1 cellular context compared by ENCODE assay signal in the genomic region with DNA sequence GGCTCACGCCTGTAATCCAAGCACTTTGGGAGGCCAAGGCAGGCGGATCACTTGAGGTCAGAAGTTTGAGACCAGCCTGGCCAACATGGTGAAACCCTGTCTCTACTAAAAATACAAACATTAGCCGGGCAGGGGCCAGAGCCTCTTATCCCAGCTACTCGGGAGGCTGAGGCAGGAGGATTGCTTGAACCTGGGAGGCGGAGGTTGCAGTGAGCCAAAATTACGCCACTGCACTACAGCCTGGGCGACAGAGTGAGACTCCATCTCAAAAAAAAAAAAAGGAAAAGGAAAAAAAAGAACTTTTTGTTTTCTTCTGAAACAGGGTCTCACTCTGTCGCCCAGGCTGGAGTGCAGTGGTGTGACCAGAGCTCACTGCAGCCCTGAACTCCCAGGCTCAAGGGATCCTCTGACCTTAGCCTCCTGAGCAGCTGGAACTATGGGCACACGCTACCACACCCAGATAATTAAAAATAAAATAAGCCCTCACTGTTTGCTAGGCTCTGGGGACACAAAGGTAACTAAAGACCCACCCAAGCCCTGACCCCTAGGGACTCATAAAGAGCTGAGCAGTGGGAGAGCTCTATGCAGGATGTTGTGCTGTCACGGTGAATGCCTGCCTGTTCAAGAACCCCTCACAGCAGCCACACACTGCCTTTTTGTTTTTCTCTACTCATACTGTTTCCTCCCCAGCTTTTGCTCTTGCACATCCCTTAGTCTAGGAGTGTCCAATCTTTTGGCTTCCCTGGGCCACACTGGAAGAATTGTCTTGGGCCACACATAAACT.
TF ChIP-seq lines count a peak whose summit lies in the region.

No MANE protein-coding gene starts in this region.

TF ChIP-seq in HepG2, 621 proteins besides CTCF, POLR2A, EP300 and RAD21:
- TF ChIP-seq ELF3 (CRISPR knock-in tag; IDR thresholded peaks at IDR 0.05) (0 out of 2 replicates have a peak, but pooled peaks have one; percentile 8), TEAD3 (CRISPR knock-in tag; optimal IDR thresholded peaks at IDR 0.05; ENCODE audit: borderline replicate concordance) (peak; percentile 14), ZNF121 (CRISPR knock-in tag; IDR thresholded peaks at IDR 0.05) (peak; percentile 68; the same call in 1 of the 2 replicates), ISX (CRISPR knock-in tag; conservative IDR thresholded peaks at IDR 0.05) (0 out of 2 replicates have a peak, but pooled peaks have one; percentile 42), SIN3A (IDR thresholded peaks at IDR 0.05; ENCODE audit: borderline replicate concordance, low read depth, low read length) (0 out of 2 replicates have a peak, but pooled peaks have one; percentile 3), MED1 (CRISPR knock-in tag; IDR thresholded peaks at IDR 0.05) (0 out of 2 replicates have a peak, but pooled peaks have one; percentile 14), ZNF629 (CRISPR knock-in tag; conservative IDR thresholded peaks at IDR 0.05) (0 out of 2 replicates have a peak, but pooled peaks have one; percentile 35), RBFOX2 (IDR thresholded peaks at IDR 0.05; ENCODE audit: low read depth, low read length) (peak; percentile 46; the same call in 1 of the 2 replicates)
- TF ChIP-seq, protein P1, sequence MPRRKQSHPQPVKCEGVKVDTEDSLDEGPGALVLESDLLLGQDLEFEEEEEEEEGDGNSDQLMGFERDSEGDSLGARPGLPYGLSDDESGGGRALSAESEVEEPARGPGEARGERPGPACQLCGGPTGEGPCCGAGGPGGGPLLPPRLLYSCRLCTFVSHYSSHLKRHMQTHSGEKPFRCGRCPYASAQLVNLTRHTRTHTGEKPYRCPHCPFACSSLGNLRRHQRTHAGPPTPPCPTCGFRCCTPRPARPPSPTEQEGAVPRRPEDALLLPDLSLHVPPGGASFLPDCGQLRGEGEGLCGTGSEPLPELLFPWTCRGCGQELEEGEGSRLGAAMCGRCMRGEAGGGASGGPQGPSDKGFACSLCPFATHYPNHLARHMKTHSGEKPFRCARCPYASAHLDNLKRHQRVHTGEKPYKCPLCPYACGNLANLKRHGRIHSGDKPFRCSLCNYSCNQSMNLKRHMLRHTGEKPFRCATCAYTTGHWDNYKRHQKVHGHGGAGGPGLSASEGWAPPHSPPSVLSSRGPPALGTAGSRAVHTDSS (CRISPR knock-in tag; conservative IDR thresholded peaks at IDR 0.05): 0 out of 2 replicates have a peak, but pooled peaks have one; percentile 24
- TF ChIP-seq, protein P2, sequence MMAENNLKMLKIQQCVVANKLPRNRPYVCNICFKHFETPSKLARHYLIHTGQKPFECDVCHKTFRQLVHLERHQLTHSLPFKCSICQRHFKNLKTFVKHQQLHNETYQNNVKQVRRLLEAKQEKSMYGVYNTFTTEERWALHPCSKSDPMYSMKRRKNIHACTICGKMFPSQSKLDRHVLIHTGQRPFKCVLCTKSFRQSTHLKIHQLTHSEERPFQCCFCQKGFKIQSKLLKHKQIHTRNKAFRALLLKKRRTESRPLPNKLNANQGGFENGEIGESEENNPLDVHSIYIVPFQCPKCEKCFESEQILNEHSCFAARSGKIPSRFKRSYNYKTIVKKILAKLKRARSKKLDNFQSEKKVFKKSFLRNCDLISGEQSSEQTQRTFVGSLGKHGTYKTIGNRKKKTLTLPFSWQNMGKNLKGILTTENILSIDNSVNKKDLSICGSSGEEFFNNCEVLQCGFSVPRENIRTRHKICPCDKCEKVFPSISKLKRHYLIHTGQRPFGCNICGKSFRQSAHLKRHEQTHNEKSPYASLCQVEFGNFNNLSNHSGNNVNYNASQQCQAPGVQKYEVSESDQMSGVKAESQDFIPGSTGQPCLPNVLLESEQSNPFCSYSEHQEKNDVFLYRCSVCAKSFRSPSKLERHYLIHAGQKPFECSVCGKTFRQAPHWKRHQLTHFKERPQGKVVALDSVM (CRISPR knock-in tag; IDR thresholded peaks at IDR 0.05): peak; percentile 76
